In the genomic region with DNA sequence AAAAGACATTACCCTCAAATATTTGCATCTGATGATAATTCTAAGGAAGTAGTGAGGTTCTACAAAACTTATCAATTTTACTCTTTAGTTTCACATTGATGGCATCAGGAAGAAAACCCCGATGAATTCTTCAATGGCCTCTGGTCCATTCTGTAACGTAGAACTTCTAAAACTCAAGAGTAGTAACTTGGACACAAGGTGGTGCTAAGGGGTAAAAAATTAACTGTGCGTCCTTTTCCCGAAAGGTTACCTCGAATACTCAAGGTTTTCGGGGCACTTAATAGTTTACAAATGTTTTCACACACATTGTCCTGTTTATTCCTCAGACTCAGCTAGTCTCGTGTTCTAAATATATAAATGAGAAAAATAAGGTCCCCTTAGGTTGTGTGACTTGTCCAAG, we compare ENCODE assay signal across 13 cellular contexts.
DNase-seq lines count a peak whose midpoint lies in the region; ATAC-seq, FAIRE-seq and TF ChIP-seq lines count a peak whose summit lies in the region.
"Had no signal": no experiment of that assay in that cellular context is flagged by ENCODE, and none has a peak within 500 bp of the region (broad histone marks: within the 10 kb centered on the region; RNA-seq: fewer than 3 reads in every experiment).

No MANE protein-coding gene starts in this region.

- no peak overlapping the region for H3K4me2 ChIP-seq in HepG2 (ENCODE audit: low read depth, low read length)

- no peaks in the 10 kb centered on the region for H3K4me1 Mint-ChIP-seq in stimulated activated memory B cell treated with anti-CD40 and anti-IgM and Interleukin-4, amounts not matched to agents 10 μg/mL and 1 μg/mL and 100 μg/mL, for 72 hours

- TF ChIP-seq POLR2A in HepG2 (IDR thresholded peaks at IDR 0.05; ENCODE audit: insufficient read depth in 1 of 2, low read depth in 2 of 2, low read length in 2 of 2) (no peak), tibial nerve (IDR thresholded peaks at IDR 0.05) (no peak)

- CTCF ChIA-PET in HepG2 (lab: Yijun Ruan, JAX; ENCODE audit: low intra/inter-chr PET ratio, low total read pairs) = interaction anchor here (0.7 to 1.5 kb wide), 3 partner anchors 313 to 470 kb away, joined by 3 to 7 read pairs (median 6); no protein-coding TSS in a partner anchor

- H3K4me1 ChIP-seq in RWPE2 (ENCODE audit: insufficient read depth, poor library complexity, severe bottlenecking) = no peaks in the 10 kb centered on the region
- no peaks in the 10 kb centered on the region for H3K4me1 ChIP-seq in HepG2 (ENCODE audit: insufficient read depth, low read length)
- no peaks in the 10 kb centered on the region for H3K4me1 ChIP-seq in tibial nerve

- H3K9me3 Mint-ChIP-seq in stimulated activated memory B cell treated with anti-CD40 and anti-IgM and Interleukin-4, amounts not matched to agents 10 μg/mL and 1 μg/mL and 100 μg/mL, for 72 hours = no peaks in the 10 kb centered on the region

- no peak overlapping the region for H3K27ac Mint-ChIP-seq in stimulated activated memory B cell treated with anti-CD40 and anti-IgM and Interleukin-4, amounts not matched to agents 10 μg/mL and 1 μg/mL and 100 μg/mL, for 72 hours

- H3K9me3 ChIP-seq in RWPE2 (ENCODE audit: severe bottlenecking) (no peaks in the 10 kb centered on the region), HepG2 (ENCODE audit: low read length) (no peaks in the 10 kb centered on the region), tibial nerve (no peaks in the 10 kb centered on the region)

- DNase-seq in DMS53 treated with DMSO at 0.1 percent for 48 hours (lab: John Stamatoyannopoulos, UW; ENCODE audit: unreplicated experiment) = peak; percentile 35
- peak; percentile 10 for DNase-seq in HPDE6-E6E7 (ENCODE audit: extremely low spot score)
- DNase-seq in RWPE2 (ENCODE audit: low spot score) = no peak
- DNase-seq in HepG2 (ENCODE audit: low spot score) = peak; percentile 23
- no peak for DNase-seq in islet precursor cell
- DNase-seq in tibial nerve (ENCODE audit: low spot score in 2 of 2) = no peak
- DNase-seq: central memory CD4-positive, alpha-beta T cell; mesenchymal stem cell; NCI-H2171 treated with DMSO at 0.1 percent for 48 hours had no signal

- no peak overlapping the region for H3K9ac ChIP-seq in HepG2 (ENCODE audit: insufficient read depth, low read depth, low read length)

- H4K20me1 ChIP-seq in HepG2 (ENCODE audit: insufficient read depth, low read length) = no peaks in the 10 kb centered on the region

- TF ChIP-seq CTCF in RWPE2 (IDR thresholded peaks at IDR 0.05; ENCODE audit: poor library complexity, severe bottlenecking) = peak; percentile 57
- TF ChIP-seq CTCF in HepG2 (CRISPR knock-in tag; IDR thresholded peaks at IDR 0.05) = peak; percentile 57
- TF ChIP-seq CTCF in tibial nerve (IDR thresholded peaks at IDR 0.05) = no peak

- H2AFZ ChIP-seq in HepG2 (ENCODE audit: low read length) = no peak overlapping the region

- no peaks in the 10 kb centered on the region for H3K27me3 Mint-ChIP-seq in stimulated activated memory B cell treated with anti-CD40 and anti-IgM and Interleukin-4, amounts not matched to agents 10 μg/mL and 1 μg/mL and 100 μg/mL, for 72 hours

- POLR2A ChIA-PET in HepG2 (lab: Yijun Ruan, JAX) = no interaction called here

- H3K4me3 Mint-ChIP-seq in stimulated activated memory B cell treated with anti-CD40 and anti-IgM and Interleukin-4, amounts not matched to agents 10 μg/mL and 1 μg/mL and 100 μg/mL, for 72 hours = no peak overlapping the region

- 0 out of 2 replicates have a peak, but pooled peaks have one; percentile 22 for TF ChIP-seq RAD21 in HepG2 (CRISPR knock-in tag; IDR thresholded peaks at IDR 0.05)

- H3K4me3 ChIP-seq in RWPE2 (ENCODE audit: severe bottlenecking) (no peak overlapping the region), HepG2 (replicated peaks in 1 of 3; ENCODE audit: insufficient read depth in 1 of 3, low read depth in 2 of 3, low read length in 3 of 3) (no peak overlapping the region), tibial nerve (no peak overlapping the region)

- no peaks in the 10 kb centered on the region for H3K79me2 ChIP-seq in HepG2 (ENCODE audit: insufficient read depth, low read length)

- 0 out of 3 replicates have a peak, but pooled peaks have one; percentile 29 for ATAC-seq in RWPE2 (ENCODE audit: low read depth)
- ATAC-seq in HepG2 = peak; percentile 70
- ATAC-seq in stimulated activated memory B cell treated with anti-CD40 and anti-IgM and Interleukin-4, amounts not matched to agents 10 μg/mL and 1 μg/mL and 100 μg/mL, for 72 hours = no peak
- no peak for ATAC-seq in esophagus mucosa
- ATAC-seq: sciatic nerve had no signal

- H3K27ac ChIP-seq in RWPE2 (ENCODE audit: poor library complexity, severe bottlenecking) = no peak overlapping the region
- no peak overlapping the region for H3K27ac ChIP-seq in HepG2 (ENCODE audit: extremely low read length, insufficient read depth, low read length)
- no peak overlapping the region for H3K27ac ChIP-seq in tibial nerve

- peaks cover 38% of the 10 kb centered on the region for H3K27me3 ChIP-seq in RWPE2 (ENCODE audit: insufficient read depth, poor library complexity, severe bottlenecking)
- H3K27me3 ChIP-seq in HepG2 (ENCODE audit: control insufficient read depth in 1 of 2, insufficient read depth in 2 of 2, low read length in 2 of 2) = peaks cover 0 to 31% of the 10 kb centered on the region in 2 experiments; a peak in 3 of 5 replicates
- H3K27me3 ChIP-seq in tibial nerve = no peaks in the 10 kb centered on the region

- in situ Hi-C loops in HepG2 (cut with HindIII; ENCODE audit: extremely low pct_ligation_motif_present, low pct_unique_long_range_greater_than_20kb) = loop anchor here (5.0 to 10.0 kb wide), 2 partner anchors 312 to 390 kb away; no protein-coding TSS in a partner anchor

- WGBS in HepG2 (ENCODE audit: low lambda C conversion rate) = 6% methylated on average over 7 of the region's 7 CpGs
- WGBS in tibial nerve, 2 donors = 45 to 54% methylated on average over 7 of the region's 7 CpGs

- TF ChIP-seq EP300 in HepG2 (IDR thresholded peaks at IDR 0.05; ENCODE audit: low read depth in 2 of 2, low read length in 2 of 2) = no peak
- TF ChIP-seq EP300 in HepG2 (CRISPR knock-in tag; IDR thresholded peaks at IDR 0.05; ENCODE audit: borderline replicate concordance) = no peak
- TF ChIP-seq EP300 in tibial nerve (IDR thresholded peaks at IDR 0.05) = no peak

- H3K36me3 ChIP-seq in RWPE2 (ENCODE audit: low read depth) = no peaks in the 10 kb centered on the region
- no peaks in the 10 kb centered on the region for H3K36me3 ChIP-seq in HepG2 (replicated peaks in 1 of 2; ENCODE audit: control insufficient read depth in 1 of 2, insufficient read depth in 2 of 2, low read length in 2 of 2)
- H3K36me3 ChIP-seq in tibial nerve = no peaks in the 10 kb centered on the region

- BruUV-seq in HepG2 (replicated peaks; lab: Mats Ljungman, UMichigan) = no TSS peak

- H3K36me3 Mint-ChIP-seq in stimulated activated memory B cell treated with anti-CD40 and anti-IgM and Interleukin-4, amounts not matched to agents 10 μg/mL and 1 μg/mL and 100 μg/mL, for 72 hours = no peaks in the 10 kb centered on the region

- peak; percentile 62 for FAIRE-seq in HepG2 (lab: Jason Lieb, UNC)
- FAIRE-seq: frontal cortex had no signal

- intact Hi-C loops in HepG2 (cut with micrococcal nuclease; ENCODE audit: unreplicated experiment) = loop anchor here (2.0 kb wide), 1 partner anchor 392 kb away; no protein-coding TSS in a partner anchor

TF ChIP-seq in HepG2, 621 proteins besides CTCF, POLR2A, EP300 and RAD21:
- TF ChIP-seq, protein P1, sequence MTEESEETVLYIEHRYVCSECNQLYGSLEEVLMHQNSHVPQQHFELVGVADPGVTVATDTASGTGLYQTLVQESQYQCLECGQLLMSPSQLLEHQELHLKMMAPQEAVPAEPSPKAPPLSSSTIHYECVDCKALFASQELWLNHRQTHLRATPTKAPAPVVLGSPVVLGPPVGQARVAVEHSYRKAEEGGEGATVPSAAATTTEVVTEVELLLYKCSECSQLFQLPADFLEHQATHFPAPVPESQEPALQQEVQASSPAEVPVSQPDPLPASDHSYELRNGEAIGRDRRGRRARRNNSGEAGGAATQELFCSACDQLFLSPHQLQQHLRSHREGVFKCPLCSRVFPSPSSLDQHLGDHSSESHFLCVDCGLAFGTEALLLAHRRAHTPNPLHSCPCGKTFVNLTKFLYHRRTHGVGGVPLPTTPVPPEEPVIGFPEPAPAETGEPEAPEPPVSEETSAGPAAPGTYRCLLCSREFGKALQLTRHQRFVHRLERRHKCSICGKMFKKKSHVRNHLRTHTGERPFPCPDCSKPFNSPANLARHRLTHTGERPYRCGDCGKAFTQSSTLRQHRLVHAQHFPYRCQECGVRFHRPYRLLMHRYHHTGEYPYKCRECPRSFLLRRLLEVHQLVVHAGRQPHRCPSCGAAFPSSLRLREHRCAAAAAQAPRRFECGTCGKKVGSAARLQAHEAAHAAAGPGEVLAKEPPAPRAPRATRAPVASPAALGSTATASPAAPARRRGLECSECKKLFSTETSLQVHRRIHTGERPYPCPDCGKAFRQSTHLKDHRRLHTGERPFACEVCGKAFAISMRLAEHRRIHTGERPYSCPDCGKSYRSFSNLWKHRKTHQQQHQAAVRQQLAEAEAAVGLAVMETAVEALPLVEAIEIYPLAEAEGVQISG (CRISPR knock-in tag; IDR thresholded peaks at IDR 0.05) = no peak
- TF ChIP-seq STAG1 (CRISPR knock-in tag; IDR thresholded peaks at IDR 0.05) = peak; percentile 71
- TF ChIP-seq ATF1 (CRISPR knock-in tag; IDR thresholded peaks at IDR 0.05) = no peak
- no peak for TF ChIP-seq SRY (CRISPR knock-in tag; IDR thresholded peaks at IDR 0.05)
- TF ChIP-seq NAIF1 (CRISPR knock-in tag; IDR thresholded peaks at IDR 0.05; ENCODE audit: borderline replicate concordance) = no peak
- no peak for TF ChIP-seq TOE1 (CRISPR knock-in tag; IDR thresholded peaks at IDR 0.05)
- peak; percentile 52 for TF ChIP-seq SMC3 (IDR thresholded peaks at IDR 0.05; ENCODE audit: low read length)

Comparison
In these comparisons a context has a peak if more than half of its experiments do, and no peak if none do; other contexts are left out.
1. DNase-seq: peak in DMS53 treated with DMSO at 0.1 percent for 48 hours (single experiment), HPDE6-E6E7 (single experiment) and HepG2 (single experiment); none in RWPE2 (single experiment), islet precursor cell (single experiment) and tibial nerve (0 of 2).
2. ATAC-seq: peak in RWPE2 (single experiment) and HepG2 (single experiment); none in stimulated activated memory B cell treated with anti-CD40 and anti-IgM and Interleukin-4, amounts not matched to agents 10 μg/mL and 1 μg/mL and 100 μg/mL, for 72 hours (single experiment) and esophagus mucosa (single experiment).
3. CTCF ChIP-seq: peak in RWPE2 (single experiment) and HepG2 (single experiment); none in tibial nerve (0 of 5).